Comparison of ENCODE assay signal across 1 cellular context in genomic region chr14:24188251-24189058, GRCh38.
TF ChIP-seq lines count a peak whose summit lies in the region.

Gene IPO4 (minus strand): TSS chr14:24188816. CDS start chr14:24188787, 29 bp downstream.

TF ChIP-seq in HepG2, 621 proteins besides CTCF, POLR2A, EP300 and RAD21 (continued from another document and continues in another):
- TF ChIP-seq, protein P1, sequence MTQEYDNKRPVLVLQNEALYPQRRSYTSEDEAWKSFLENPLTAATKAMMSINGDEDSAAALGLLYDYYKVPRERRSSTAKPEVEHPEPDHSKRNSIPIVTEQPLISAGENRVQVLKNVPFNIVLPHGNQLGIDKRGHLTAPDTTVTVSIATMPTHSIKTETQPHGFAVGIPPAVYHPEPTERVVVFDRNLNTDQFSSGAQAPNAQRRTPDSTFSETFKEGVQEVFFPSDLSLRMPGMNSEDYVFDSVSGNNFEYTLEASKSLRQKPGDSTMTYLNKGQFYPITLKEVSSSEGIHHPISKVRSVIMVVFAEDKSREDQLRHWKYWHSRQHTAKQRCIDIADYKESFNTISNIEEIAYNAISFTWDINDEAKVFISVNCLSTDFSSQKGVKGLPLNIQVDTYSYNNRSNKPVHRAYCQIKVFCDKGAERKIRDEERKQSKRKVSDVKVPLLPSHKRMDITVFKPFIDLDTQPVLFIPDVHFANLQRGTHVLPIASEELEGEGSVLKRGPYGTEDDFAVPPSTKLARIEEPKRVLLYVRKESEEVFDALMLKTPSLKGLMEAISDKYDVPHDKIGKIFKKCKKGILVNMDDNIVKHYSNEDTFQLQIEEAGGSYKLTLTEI (CRISPR knock-in tag; conservative IDR thresholded peaks at IDR 0.05) = no peak
- peak; percentile 91 for TF ChIP-seq FOXK2 (IDR thresholded peaks at IDR 0.05)
- TF ChIP-seq CAMTA2 (CRISPR knock-in tag; IDR thresholded peaks at IDR 0.05; ENCODE audit: borderline replicate concordance) = peak; percentile 100
- TF ChIP-seq, protein P2, sequence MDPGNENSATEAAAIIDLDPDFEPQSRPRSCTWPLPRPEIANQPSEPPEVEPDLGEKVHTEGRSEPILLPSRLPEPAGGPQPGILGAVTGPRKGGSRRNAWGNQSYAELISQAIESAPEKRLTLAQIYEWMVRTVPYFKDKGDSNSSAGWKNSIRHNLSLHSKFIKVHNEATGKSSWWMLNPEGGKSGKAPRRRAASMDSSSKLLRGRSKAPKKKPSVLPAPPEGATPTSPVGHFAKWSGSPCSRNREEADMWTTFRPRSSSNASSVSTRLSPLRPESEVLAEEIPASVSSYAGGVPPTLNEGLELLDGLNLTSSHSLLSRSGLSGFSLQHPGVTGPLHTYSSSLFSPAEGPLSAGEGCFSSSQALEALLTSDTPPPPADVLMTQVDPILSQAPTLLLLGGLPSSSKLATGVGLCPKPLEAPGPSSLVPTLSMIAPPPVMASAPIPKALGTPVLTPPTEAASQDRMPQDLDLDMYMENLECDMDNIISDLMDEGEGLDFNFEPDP (CRISPR knock-in tag; conservative IDR thresholded peaks at IDR 0.05) = no peak
- peak; percentile 83; the same call in 1 of the 2 replicates for TF ChIP-seq ZBTB20 (CRISPR knock-in tag; IDR thresholded peaks at IDR 0.05; ENCODE audit: borderline replicate concordance, low read depth)
- TF ChIP-seq ZNF777 (CRISPR knock-in tag; IDR thresholded peaks at IDR 0.05) = peak; percentile 83
- TF ChIP-seq ZNF567 (CRISPR knock-in tag; IDR thresholded peaks at IDR 0.05; ENCODE audit: borderline replicate concordance) = peak; percentile 85; the same call in 1 of the 2 replicates
- TF ChIP-seq NR2F1 (CRISPR knock-in tag; IDR thresholded peaks at IDR 0.05) = peak in 1 of 2 experiments; percentile 43; a peak in 1 of 4 replicates
- TF ChIP-seq ZNF337 (CRISPR knock-in tag; IDR thresholded peaks at IDR 0.05; ENCODE audit: borderline replicate concordance, low read depth) = peak; percentile 99; the same call in 1 of the 2 replicates
- peak; percentile 99 for TF ChIP-seq ZGPAT (CRISPR knock-in tag; IDR thresholded peaks at IDR 0.05)
- TF ChIP-seq KLF12 (CRISPR knock-in tag; IDR thresholded peaks at IDR 0.05; ENCODE audit: borderline replicate concordance) = peak; percentile 100
- TF ChIP-seq ERF (CRISPR knock-in tag; IDR thresholded peaks at IDR 0.05) = peak; percentile 100
- TF ChIP-seq, protein P3, sequence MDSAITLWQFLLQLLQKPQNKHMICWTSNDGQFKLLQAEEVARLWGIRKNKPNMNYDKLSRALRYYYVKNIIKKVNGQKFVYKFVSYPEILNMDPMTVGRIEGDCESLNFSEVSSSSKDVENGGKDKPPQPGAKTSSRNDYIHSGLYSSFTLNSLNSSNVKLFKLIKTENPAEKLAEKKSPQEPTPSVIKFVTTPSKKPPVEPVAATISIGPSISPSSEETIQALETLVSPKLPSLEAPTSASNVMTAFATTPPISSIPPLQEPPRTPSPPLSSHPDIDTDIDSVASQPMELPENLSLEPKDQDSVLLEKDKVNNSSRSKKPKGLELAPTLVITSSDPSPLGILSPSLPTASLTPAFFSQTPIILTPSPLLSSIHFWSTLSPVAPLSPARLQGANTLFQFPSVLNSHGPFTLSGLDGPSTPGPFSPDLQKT (CRISPR knock-in tag; IDR thresholded peaks at IDR 0.05; ENCODE audit: borderline replicate concordance) = peak; percentile 94
- TF ChIP-seq CENPBD1 (CRISPR knock-in tag; IDR thresholded peaks at IDR 0.05; ENCODE audit: borderline replicate concordance, low read depth) = no peak
- TF ChIP-seq GFI1 (CRISPR knock-in tag; IDR thresholded peaks at IDR 0.05; ENCODE audit: borderline replicate concordance) = no peak
- TF ChIP-seq, protein P4, sequence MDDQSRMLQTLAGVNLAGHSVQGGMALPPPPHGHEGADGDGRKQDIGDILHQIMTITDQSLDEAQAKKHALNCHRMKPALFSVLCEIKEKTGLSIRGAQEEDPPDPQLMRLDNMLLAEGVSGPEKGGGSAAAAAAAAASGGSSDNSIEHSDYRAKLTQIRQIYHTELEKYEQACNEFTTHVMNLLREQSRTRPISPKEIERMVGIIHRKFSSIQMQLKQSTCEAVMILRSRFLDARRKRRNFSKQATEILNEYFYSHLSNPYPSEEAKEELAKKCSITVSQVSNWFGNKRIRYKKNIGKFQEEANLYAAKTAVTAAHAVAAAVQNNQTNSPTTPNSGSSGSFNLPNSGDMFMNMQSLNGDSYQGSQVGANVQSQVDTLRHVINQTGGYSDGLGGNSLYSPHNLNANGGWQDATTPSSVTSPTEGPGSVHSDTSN (CRISPR knock-in tag; IDR thresholded peaks at IDR 0.05; ENCODE audit: borderline replicate concordance) = peak; percentile 42
- TF ChIP-seq ZNF256 (CRISPR knock-in tag; conservative IDR thresholded peaks at IDR 0.05) = peak; percentile 94
- peak; percentile 98 for TF ChIP-seq ZNF274 (CRISPR knock-in tag; IDR thresholded peaks at IDR 0.05)
- TF ChIP-seq, protein P5, sequence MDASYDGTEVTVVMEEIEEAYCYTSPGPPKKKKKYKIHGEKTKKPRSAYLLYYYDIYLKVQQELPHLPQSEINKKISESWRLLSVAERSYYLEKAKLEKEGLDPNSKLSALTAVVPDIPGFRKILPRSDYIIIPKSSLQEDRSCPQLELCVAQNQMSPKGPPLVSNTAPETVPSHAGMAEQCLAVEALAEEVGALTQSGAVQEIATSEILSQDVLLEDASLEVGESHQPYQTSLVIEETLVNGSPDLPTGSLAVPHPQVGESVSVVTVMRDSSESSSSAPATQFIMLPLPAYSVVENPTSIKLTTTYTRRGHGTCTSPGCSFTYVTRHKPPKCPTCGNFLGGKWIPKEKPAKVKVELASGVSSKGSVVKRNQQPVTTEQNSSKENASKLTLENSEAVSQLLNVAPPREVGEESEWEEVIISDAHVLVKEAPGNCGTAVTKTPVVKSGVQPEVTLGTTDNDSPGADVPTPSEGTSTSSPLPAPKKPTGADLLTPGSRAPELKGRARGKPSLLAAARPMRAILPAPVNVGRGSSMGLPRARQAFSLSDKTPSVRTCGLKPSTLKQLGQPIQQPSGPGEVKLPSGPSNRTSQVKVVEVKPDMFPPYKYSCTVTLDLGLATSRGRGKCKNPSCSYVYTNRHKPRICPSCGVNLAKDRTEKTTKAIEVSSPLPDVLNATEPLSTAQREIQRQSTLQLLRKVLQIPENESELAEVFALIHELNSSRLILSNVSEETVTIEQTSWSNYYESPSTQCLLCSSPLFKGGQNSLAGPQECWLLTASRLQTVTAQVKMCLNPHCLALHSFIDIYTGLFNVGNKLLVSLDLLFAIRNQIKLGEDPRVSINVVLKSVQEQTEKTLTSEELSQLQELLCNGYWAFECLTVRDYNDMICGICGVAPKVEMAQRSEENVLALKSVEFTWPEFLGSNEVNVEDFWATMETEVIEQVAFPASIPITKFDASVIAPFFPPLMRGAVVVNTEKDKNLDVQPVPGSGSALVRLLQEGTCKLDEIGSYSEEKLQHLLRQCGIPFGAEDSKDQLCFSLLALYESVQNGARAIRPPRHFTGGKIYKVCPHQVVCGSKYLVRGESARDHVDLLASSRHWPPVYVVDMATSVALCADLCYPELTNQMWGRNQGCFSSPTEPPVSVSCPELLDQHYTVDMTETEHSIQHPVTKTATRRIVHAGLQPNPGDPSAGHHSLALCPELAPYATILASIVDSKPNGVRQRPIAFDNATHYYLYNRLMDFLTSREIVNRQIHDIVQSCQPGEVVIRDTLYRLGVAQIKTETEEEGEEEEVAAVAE (CRISPR knock-in tag; IDR thresholded peaks at IDR 0.05; ENCODE audit: borderline replicate concordance) = peak; percentile 97
- peak; percentile 99 for TF ChIP-seq ZNF335 (CRISPR knock-in tag; IDR thresholded peaks at IDR 0.05)
- TF ChIP-seq, protein P6, sequence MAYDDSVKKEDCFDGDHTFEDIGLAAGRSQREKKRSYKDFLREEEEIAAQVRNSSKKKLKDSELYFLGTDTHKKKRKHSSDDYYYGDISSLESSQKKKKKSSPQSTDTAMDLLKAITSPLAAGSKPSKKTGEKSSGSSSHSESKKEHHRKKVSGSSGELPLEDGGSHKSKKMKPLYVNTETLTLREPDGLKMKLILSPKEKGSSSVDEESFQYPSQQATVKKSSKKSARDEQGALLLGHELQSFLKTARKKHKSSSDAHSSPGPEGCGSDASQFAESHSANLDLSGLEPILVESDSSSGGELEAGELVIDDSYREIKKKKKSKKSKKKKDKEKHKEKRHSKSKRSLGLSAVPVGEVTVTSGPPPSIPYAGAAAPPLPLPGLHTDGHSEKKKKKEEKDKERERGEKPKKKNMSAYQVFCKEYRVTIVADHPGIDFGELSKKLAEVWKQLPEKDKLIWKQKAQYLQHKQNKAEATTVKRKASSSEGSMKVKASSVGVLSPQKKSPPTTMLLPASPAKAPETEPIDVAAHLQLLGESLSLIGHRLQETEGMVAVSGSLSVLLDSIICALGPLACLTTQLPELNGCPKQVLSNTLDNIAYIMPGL (CRISPR knock-in tag; IDR thresholded peaks at IDR 0.05; ENCODE audit: borderline replicate concordance in 1 of 2, low read depth in 1 of 2) = peak; percentile 95 to 97; a peak in 3 of 4 replicates
- TF ChIP-seq, protein P7, sequence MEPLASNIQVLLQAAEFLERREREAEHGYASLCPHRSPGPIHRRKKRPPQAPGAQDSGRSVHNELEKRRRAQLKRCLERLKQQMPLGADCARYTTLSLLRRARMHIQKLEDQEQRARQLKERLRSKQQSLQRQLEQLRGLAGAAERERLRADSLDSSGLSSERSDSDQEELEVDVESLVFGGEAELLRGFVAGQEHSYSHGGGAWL (CRISPR knock-in tag; IDR thresholded peaks at IDR 0.05) = peak; percentile 100
- peak; percentile 99; the same call in 1 of the 2 replicates for TF ChIP-seq ZNF34 (CRISPR knock-in tag; IDR thresholded peaks at IDR 0.05; ENCODE audit: borderline replicate concordance)
- no peak for TF ChIP-seq GLMP (CRISPR knock-in tag; IDR thresholded peaks at IDR 0.05; ENCODE audit: borderline replicate concordance)
- peak; percentile 65; the same call in 1 of the 2 replicates for TF ChIP-seq KDM1A (CRISPR knock-in tag; IDR thresholded peaks at IDR 0.05)
- TF ChIP-seq ZNF264 (CRISPR knock-in tag; IDR thresholded peaks at IDR 0.05) = peak; percentile 98
- TF ChIP-seq, protein P8, sequence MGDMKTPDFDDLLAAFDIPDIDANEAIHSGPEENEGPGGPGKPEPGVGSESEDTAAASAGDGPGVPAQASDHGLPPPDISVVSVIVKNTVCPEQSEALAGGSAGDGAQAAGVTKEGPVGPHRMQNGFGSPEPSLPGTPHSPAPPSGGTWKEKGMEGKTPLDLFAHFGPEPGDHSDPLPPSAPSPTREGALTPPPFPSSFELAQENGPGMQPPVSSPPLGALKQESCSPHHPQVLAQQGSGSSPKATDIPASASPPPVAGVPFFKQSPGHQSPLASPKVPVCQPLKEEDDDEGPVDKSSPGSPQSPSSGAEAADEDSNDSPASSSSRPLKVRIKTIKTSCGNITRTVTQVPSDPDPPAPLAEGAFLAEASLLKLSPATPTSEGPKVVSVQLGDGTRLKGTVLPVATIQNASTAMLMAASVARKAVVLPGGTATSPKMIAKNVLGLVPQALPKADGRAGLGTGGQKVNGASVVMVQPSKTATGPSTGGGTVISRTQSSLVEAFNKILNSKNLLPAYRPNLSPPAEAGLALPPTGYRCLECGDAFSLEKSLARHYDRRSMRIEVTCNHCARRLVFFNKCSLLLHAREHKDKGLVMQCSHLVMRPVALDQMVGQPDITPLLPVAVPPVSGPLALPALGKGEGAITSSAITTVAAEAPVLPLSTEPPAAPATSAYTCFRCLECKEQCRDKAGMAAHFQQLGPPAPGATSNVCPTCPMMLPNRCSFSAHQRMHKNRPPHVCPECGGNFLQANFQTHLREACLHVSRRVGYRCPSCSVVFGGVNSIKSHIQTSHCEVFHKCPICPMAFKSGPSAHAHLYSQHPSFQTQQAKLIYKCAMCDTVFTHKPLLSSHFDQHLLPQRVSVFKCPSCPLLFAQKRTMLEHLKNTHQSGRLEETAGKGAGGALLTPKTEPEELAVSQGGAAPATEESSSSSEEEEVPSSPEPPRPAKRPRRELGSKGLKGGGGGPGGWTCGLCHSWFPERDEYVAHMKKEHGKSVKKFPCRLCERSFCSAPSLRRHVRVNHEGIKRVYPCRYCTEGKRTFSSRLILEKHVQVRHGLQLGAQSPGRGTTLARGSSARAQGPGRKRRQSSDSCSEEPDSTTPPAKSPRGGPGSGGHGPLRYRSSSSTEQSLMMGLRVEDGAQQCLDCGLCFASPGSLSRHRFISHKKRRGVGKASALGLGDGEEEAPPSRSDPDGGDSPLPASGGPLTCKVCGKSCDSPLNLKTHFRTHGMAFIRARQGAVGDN (CRISPR knock-in tag; IDR thresholded peaks at IDR 0.05) = peak; percentile 99
- peak; percentile 94 for TF ChIP-seq SP4 (CRISPR knock-in tag; IDR thresholded peaks at IDR 0.05)
- peak; percentile 100 for TF ChIP-seq XRCC5 (optimal IDR thresholded peaks at IDR 0.05; ENCODE audit: low read length)
- TF ChIP-seq NBN (conservative IDR thresholded peaks at IDR 0.05) = no peak
- TF ChIP-seq HMGA1 (CRISPR knock-in tag; conservative IDR thresholded peaks at IDR 0.05) = no peak
